ENCODE assay signal across 8 cellular contexts in genomic region chr9:42550789-42551357, GRCh38.
DNase-seq lines count a peak whose midpoint lies in the region; ATAC-seq and TF ChIP-seq lines count a peak whose summit lies in the region.
"Not testable (repeated sequence)": the region's sequence is repeated elsewhere in the genome, so short reads cannot be mapped to it uniquely, and the experiment has no call there.

No MANE protein-coding gene starts in this region.

- CTCF ChIA-PET in CD8-positive, alpha-beta T cell (lab: Charles Lee) = not testable (repeated sequence)

- not testable (repeated sequence) for H3K4me3 ChIP-seq in CD8-positive, alpha-beta T cell (ENCODE audit: low read depth, low read length); MG63

- not testable (repeated sequence) for H3K4me1 Mint-ChIP-seq in CD8-positive, alpha-beta T cell (ENCODE audit: low read depth); activated T-cell treated with anti-CD3 and anti-CD28 coated beads, Interleukin-2, amount 50 U/mL, for 72 hours (ENCODE audit: low read depth); memory B cell; stimulated activated effector memory CD8-positive, alpha-beta T cell treated with anti-CD3 and anti-CD28 coated beads, Interleukin-12 subunit alpha, Interleukin-12 subunit beta, amount 100 ng/mL, for 72 hours

- not testable (repeated sequence) for H3K36me3 ChIP-seq in CD8-positive, alpha-beta T cell (ENCODE audit: insufficient read depth, low read length); MG63

- not testable (repeated sequence) for H3K27me3 ChIP-seq in CD8-positive, alpha-beta T cell (ENCODE audit: insufficient read depth, low read length); MG63

- not testable (repeated sequence) for H3K27me3 Mint-ChIP-seq in CD8-positive, alpha-beta T cell (ENCODE audit: low read depth); activated T-cell treated with anti-CD3 and anti-CD28 coated beads, Interleukin-2, amount 50 U/mL, for 72 hours (ENCODE audit: low read depth); memory B cell

- H3K36me3 Mint-ChIP-seq in CD8-positive, alpha-beta T cell; activated T-cell treated with anti-CD3 and anti-CD28 coated beads, Interleukin-2, amount 50 U/mL, for 72 hours (ENCODE audit: insufficient read depth in 2 of 2); memory B cell; stimulated activated effector memory CD8-positive, alpha-beta T cell treated with anti-CD3 and anti-CD28 coated beads, Interleukin-12 subunit alpha, Interleukin-12 subunit beta, amount 100 ng/mL, for 72 hours: not testable (repeated sequence)

- H3K9me3 Mint-ChIP-seq in CD8-positive, alpha-beta T cell; activated T-cell treated with anti-CD3 and anti-CD28 coated beads, Interleukin-2, amount 50 U/mL, for 72 hours; memory B cell; stimulated activated effector memory CD8-positive, alpha-beta T cell treated with anti-CD3 and anti-CD28 coated beads, Interleukin-12 subunit alpha, Interleukin-12 subunit beta, amount 100 ng/mL, for 72 hours: not testable (repeated sequence)

- not testable (repeated sequence) for H3K4me1 ChIP-seq in CD8-positive, alpha-beta T cell (ENCODE audit: insufficient read depth, low read length)

- not testable (repeated sequence) for H3K9me3 ChIP-seq in CD8-positive, alpha-beta T cell (ENCODE audit: low read length); MG63

- POLR2A ChIA-PET in CD8-positive, alpha-beta T cell (lab: Charles Lee) = not testable (repeated sequence)

- H3K4me3 Mint-ChIP-seq in CD8-positive, alpha-beta T cell; activated T-cell treated with anti-CD3 and anti-CD28 coated beads, Interleukin-2, amount 50 U/mL, for 72 hours; memory B cell; stimulated activated effector memory CD8-positive, alpha-beta T cell treated with anti-CD3 and anti-CD28 coated beads, Interleukin-12 subunit alpha, Interleukin-12 subunit beta, amount 100 ng/mL, for 72 hours: not testable (repeated sequence)

- not testable (repeated sequence) for H3K27ac Mint-ChIP-seq in CD8-positive, alpha-beta T cell; activated T-cell treated with anti-CD3 and anti-CD28 coated beads, Interleukin-2, amount 50 U/mL, for 72 hours; memory B cell; stimulated activated effector memory CD8-positive, alpha-beta T cell treated with anti-CD3 and anti-CD28 coated beads, Interleukin-12 subunit alpha, Interleukin-12 subunit beta, amount 100 ng/mL, for 72 hours

- not testable (repeated sequence) for H3K27ac ChIP-seq in CD8-positive, alpha-beta T cell (ENCODE audit: low read depth, low read length)

- peak; percentile 70 for ATAC-seq in CD8-positive, alpha-beta T cell
- ATAC-seq in GM19438 (IDR thresholded peaks at IDR 0.05; ENCODE audit: low read depth, unreplicated experiment) (peak; percentile 62), HG02870 (IDR thresholded peaks at IDR 0.05; ENCODE audit: unreplicated experiment) (peak; percentile 80), esophagus mucosa (peak; percentile 90), memory B cell (ENCODE audit: low read depth) (peak; percentile 58)
- peak; percentile 50 to 62 for ATAC-seq in activated T-cell treated with anti-CD3 and anti-CD28 coated beads, Interleukin-2, amount 50 U/mL, for 72 hours (replicated peaks in 1 of 2)
- ATAC-seq in stimulated activated effector memory CD8-positive, alpha-beta T cell treated with anti-CD3 and anti-CD28 coated beads, Interleukin-12 subunit alpha, Interleukin-12 subunit beta, amount 100 ng/mL, for 72 hours = peak; percentile 44

- peak in 3 of 7 experiments; percentile 9 to 51 (median 16) for DNase-seq in CD8-positive, alpha-beta T cell
- DNase-seq in MG63 = peak; percentile 36
- DNase-seq in activated T-cell treated with anti-CD3 and anti-CD28 coated beads, Interleukin-2, amount 50 U/mL, for 72 hours; memory B cell (ENCODE audit: low spot score in 2 of 2): not testable (repeated sequence)
- peak in 1 of 2 donors; percentile 59 for DNase-seq in stimulated activated effector memory CD8-positive, alpha-beta T cell treated with anti-CD3 and anti-CD28 coated beads, Interleukin-12 subunit alpha, Interleukin-12 subunit beta, amount 100 ng/mL, for 72 hours (ENCODE audit: low spot score in 2 of 2)

- intact Hi-C loops in CD8-positive, alpha-beta T cell (cut with DNase I, micrococcal nuclease) = not testable (repeated sequence)

- not testable (repeated sequence) for TF ChIP-seq CTCF in CD8-positive, alpha-beta T cell (IDR thresholded peaks at IDR 0.05)
